Comparison of ENCODE assay signal across 27 cellular contexts in the genomic region with DNA sequence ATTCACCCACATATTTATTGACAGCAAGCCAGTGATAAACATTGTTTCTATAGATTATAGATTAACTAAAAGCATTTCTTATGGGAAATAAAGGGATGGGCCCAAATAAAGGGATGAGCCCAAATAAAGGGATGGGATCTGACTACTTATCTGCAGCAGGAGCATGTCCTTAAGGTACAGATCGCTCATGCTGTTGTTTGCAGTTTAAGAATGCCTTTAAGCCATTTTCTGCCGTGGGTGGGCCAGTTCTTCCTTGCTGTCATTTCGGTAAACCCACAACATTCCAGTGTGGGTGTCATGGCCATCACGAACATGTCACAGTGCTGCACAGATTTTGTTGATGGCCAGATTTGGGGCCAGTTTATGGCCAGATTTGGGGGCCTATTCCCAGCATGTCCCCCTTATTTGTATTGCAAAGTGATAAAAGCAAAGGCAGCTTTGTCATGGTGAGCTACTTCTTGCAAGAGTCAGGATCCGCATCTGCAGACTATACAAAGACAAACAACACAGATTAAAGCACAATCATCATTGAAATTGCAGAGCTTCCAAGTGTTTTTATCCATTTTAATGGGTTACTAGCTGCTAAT.
"Had no signal": no experiment of that assay in that cellular context is flagged by ENCODE, and none has a peak within 500 bp of the region (broad histone marks: within the 10 kb centered on the region; RNA-seq: fewer than 3 reads in every experiment).

No MANE protein-coding gene starts in this region.

- H3K27ac ChIP-seq: brain microvascular endothelial cell, cardiac muscle cell, colonic mucosa had no signal

- H3K9me3 ChIP-seq: colonic mucosa, MG63 had no signal

- H3K4me3 ChIP-seq: cardiac muscle cell, colonic mucosa, MG63 had no signal

- H3K36me3 ChIP-seq: brain microvascular endothelial cell, cardiac muscle cell, colonic mucosa, MG63 had no signal

- DNase-seq: activated CD4-positive, alpha-beta T cell treated with anti-CD3 and anti-CD28 coated beads, Interleukin-2, amount 10 ng/mL, durations not matched to agents 24 days and 14 days; activated CD4-positive, alpha-beta T cell treated with anti-CD3 and anti-CD28 coated beads, Interleukin-2, amount 50 U/mL, for 4 hours; activated CD8-positive, alpha-beta T cell treated with anti-CD3 and anti-CD28 coated beads for 36 hours; activated effector memory CD4-positive, alpha-beta T cell treated with anti-CD3 and anti-CD28 coated beads, Interleukin-2, amount 50 U/mL, for 16 hours; activated naive CD4-positive, alpha-beta T cell; activated naive CD4-positive, alpha-beta T cell treated with anti-CD3 and anti-CD28 coated beads, Interleukin-2, amount 50 U/mL, for 16 hours; activated naive CD8-positive, alpha-beta T cell treated with anti-CD3 and anti-CD28 coated beads for 36 hours; activated T-cell treated with anti-CD3 and anti-CD28 coated beads, Interleukin-2, amount 50 U/mL, for 1 hour; activated T-cell treated with anti-CD3 and anti-CD28 coated beads, Interleukin-2, amount 50 U/mL, for 72 hours; amniotic stem cell; aorta; brain microvascular endothelial cell; colonic mucosa; MG63; NCI-H1048; NCI-H1436 treated with DMSO at 0.1 percent for 48 hours; NCI-H1694 treated with DMSO at 0.1 percent for 48 hours; NCI-H2029; NCI-H2107; NCI-H2171; NCI-H510A; NCI-H526; NCI-H748 treated with DMSO at 0.1 percent for 48 hours; NK-92 treated with Interleukin-12 subunit alpha and Interleukin-12 subunit beta, amount 100 ng/mL, for 24 hours; Right ventricle myocardium superior had no signal

- ATAC-seq: activated CD8-positive, alpha-beta T cell treated with anti-CD3 and anti-CD28 coated beads for 36 hours; activated T-cell treated with anti-CD3 and anti-CD28 coated beads, Interleukin-2, amount 50 U/mL, for 72 hours; activated T-helper 17 cell treated with anti-CD3 and anti-CD28 coated beads, Interleukin-2, amount 50 U/mL, for 72 hours had no signal

- H3K4me1 ChIP-seq: colonic mucosa had no signal

- H3K27me3 ChIP-seq: brain microvascular endothelial cell, cardiac muscle cell, colonic mucosa, MG63 had no signal
